ENCODE assay signal across 9 cellular contexts in the genomic region with DNA sequence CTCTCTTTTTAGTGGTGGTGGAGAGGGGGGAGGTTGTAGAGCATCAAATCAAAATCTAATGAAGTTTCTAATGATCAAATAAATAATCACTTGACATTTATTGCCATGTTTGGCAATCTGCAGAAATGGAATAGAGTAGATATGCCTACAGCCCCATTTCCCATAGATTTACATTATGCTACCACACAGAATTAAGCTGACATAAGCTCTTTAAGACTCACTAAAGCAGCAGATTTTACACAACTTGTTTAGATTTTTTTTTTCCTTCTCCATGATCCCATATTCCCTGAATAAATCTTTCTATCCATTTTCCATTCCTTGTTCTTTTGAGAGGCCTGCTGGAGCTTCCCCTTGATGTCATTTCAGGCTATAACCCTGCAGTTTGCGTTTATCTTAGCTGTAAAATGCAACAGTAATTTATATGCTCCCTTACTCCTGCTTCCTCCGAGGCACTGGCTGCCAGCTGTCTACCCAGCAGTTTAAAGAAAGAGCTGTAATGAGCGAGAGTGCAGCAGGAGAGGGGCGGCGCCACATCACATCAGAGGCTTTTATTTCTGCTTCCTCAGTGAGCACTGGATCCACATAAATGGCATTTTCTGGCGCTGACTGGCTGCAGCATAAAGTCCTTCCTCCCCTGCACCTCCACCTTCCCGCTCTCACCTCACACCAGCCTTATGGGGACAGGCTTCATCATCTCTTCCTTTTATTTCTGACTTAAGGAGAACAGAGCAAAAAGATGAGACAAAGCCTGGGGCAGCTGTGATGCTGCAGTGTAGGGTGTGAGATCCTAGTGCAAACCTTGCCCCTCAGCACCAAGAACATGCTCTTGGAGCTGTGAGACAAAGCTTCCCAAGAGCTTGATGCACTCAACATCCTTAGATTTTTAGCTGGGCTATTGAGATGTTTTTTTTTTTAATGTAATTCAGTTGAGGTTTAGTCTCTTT.
DNase-seq lines count a peak whose midpoint lies in the region; ATAC-seq and TF ChIP-seq lines count a peak whose summit lies in the region.
"Had no signal": no experiment of that assay in that cellular context is flagged by ENCODE, and none has a peak within 500 bp of the region (broad histone marks: within the 10 kb centered on the region; RNA-seq: fewer than 3 reads in every experiment).

No MANE protein-coding gene starts in this region.

- POLR2A ChIA-PET in HEK293T (lab: Yijun Ruan, JAX) = interaction anchor here (1.0 to 2.2 kb wide), 4 partner anchors 17 to 163 kb away, joined by 3 to 6 read pairs (median 4); no protein-coding TSS in a partner anchor
- POLR2A ChIA-PET in activated CD8-positive, alpha-beta T cell treated with anti-CD3 and anti-CD28 coated beads for 36 hours (lab: Charles Lee) = no interaction called here

- H3K4me3 ChIP-seq in prostate gland = no peak overlapping the region

- DNase-seq in HEK293T (ENCODE audit: extremely low spot score) = peak; percentile 56
- peak; percentile 91 for DNase-seq in NCI-H82 (lab: John Stamatoyannopoulos, UW)
- DNase-seq in foreskin keratinocyte = peak in 1 of 2 donors; percentile 18
- peak; percentile 77 for DNase-seq in retina
- DNase-seq in activated CD8-positive, alpha-beta T cell treated with anti-CD3 and anti-CD28 coated beads for 36 hours = no peak
- DNase-seq in SKM-1 treated with dmso at 0.1 percent for 144 hours (lab: John Stamatoyannopoulos, UW; ENCODE audit: unreplicated experiment) = no peak
- no peak for DNase-seq in prostate gland (ENCODE audit: low spot score)

- no peak for TF ChIP-seq POLR2A in prostate gland (IDR thresholded peaks at IDR 0.05)

- no peaks in the 10 kb centered on the region for H3K9me3 ChIP-seq in prostate gland

- no peak overlapping the region for H3K4me3 Mint-ChIP-seq in activated CD8-positive, alpha-beta T cell treated with anti-CD3 and anti-CD28 coated beads for 36 hours
- H3K4me3 Mint-ChIP-seq: activated naive CD8-positive, alpha-beta T cell had no signal

- intact Hi-C loops in activated CD8-positive, alpha-beta T cell treated with anti-CD3 and anti-CD28 coated beads for 36 hours (cut with micrococcal nuclease) = no loop called here
- intact Hi-C loops in prostate gland (cut with DNase I) = no loop called here

- no peaks in the 10 kb centered on the region for H3K27me3 Mint-ChIP-seq in activated CD8-positive, alpha-beta T cell treated with anti-CD3 and anti-CD28 coated beads for 36 hours
- H3K27me3 Mint-ChIP-seq: activated naive CD8-positive, alpha-beta T cell had no signal

- H3K36me3 ChIP-seq in prostate gland = no peaks in the 10 kb centered on the region

- H3K4me1 ChIP-seq in foreskin keratinocyte (peaks cover 7% of the 10 kb centered on the region), prostate gland (replicated peaks) (no peaks in the 10 kb centered on the region)

- 27% methylated on average over 7 of the region's 7 CpGs for WGBS in prostate gland

- no peaks in the 10 kb centered on the region for H3K4me1 Mint-ChIP-seq in activated CD8-positive, alpha-beta T cell treated with anti-CD3 and anti-CD28 coated beads for 36 hours (ENCODE audit: low read depth)

- CTCF ChIA-PET in HEK293T (lab: Yijun Ruan, JAX) = interaction anchor here (0.6 to 1.6 kb wide), 5 partner anchors 10 to 816 kb away, joined by 3 to 4 read pairs (median 3); no protein-coding TSS in a partner anchor
- CTCF ChIA-PET in activated CD8-positive, alpha-beta T cell treated with anti-CD3 and anti-CD28 coated beads for 36 hours (lab: Charles Lee) = no interaction called here

- peak; percentile 72 for ATAC-seq in foreskin keratinocyte
- ATAC-seq in activated CD8-positive, alpha-beta T cell treated with anti-CD3 and anti-CD28 coated beads for 36 hours = no peak
- no peak for ATAC-seq in GM18873 (IDR thresholded peaks at IDR 0.05; ENCODE audit: low FRiP score, unreplicated experiment)

- H3K27ac Mint-ChIP-seq in activated CD8-positive, alpha-beta T cell treated with anti-CD3 and anti-CD28 coated beads for 36 hours = no peak overlapping the region
- H3K27ac Mint-ChIP-seq: activated naive CD8-positive, alpha-beta T cell had no signal

- TF ChIP-seq CTCF in foreskin keratinocyte (conservative IDR thresholded peaks at IDR 0.05) (peak; percentile 25), prostate gland (IDR thresholded peaks at IDR 0.05) (no peak)
- no peak for TF ChIP-seq CTCF in activated CD8-positive, alpha-beta T cell treated with anti-CD3 and anti-CD28 coated beads for 36 hours (IDR thresholded peaks at IDR 0.05)

- H3K27me3 ChIP-seq in foreskin keratinocyte (no peaks in the 10 kb centered on the region), prostate gland (replicated peaks; ENCODE audit: insufficient read depth) (no peaks in the 10 kb centered on the region)

- H3K9me3 Mint-ChIP-seq in activated CD8-positive, alpha-beta T cell treated with anti-CD3 and anti-CD28 coated beads for 36 hours = peaks cover 9% of the 10 kb centered on the region

- no peak overlapping the region for H3K27ac ChIP-seq in foreskin keratinocyte
- no peak overlapping the region for H3K27ac ChIP-seq in prostate gland

- H3K36me3 Mint-ChIP-seq in activated CD8-positive, alpha-beta T cell treated with anti-CD3 and anti-CD28 coated beads for 36 hours (ENCODE audit: low read depth) = no peaks in the 10 kb centered on the region
- H3K36me3 Mint-ChIP-seq: activated naive CD8-positive, alpha-beta T cell had no signal

TF ChIP-seq in HEK293T, 16 proteins besides CTCF, POLR2A, EP300 and RAD21:
- TF ChIP-seq TARDBP (IDR thresholded peaks at IDR 0.05) (no peak), SP1 (IDR thresholded peaks at IDR 0.05) (no peak), FOXK2 (IDR thresholded peaks at IDR 0.05) (no peak)
- TF ChIP-seq, protein P1, sequence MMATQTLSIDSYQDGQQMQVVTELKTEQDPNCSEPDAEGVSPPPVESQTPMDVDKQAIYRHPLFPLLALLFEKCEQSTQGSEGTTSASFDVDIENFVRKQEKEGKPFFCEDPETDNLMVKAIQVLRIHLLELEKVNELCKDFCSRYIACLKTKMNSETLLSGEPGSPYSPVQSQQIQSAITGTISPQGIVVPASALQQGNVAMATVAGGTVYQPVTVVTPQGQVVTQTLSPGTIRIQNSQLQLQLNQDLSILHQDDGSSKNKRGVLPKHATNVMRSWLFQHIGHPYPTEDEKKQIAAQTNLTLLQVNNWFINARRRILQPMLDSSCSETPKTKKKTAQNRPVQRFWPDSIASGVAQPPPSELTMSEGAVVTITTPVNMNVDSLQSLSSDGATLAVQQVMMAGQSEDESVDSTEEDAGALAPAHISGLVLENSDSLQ (IDR thresholded peaks at IDR 0.05) = peak; percentile 72

Comparison
In these comparisons a context has a peak if more than half of its experiments do, and no peak if none do; other contexts are left out.
1. DNase-seq: peak in HEK293T (single experiment), NCI-H82 (single experiment) and retina (single experiment); none in activated CD8-positive, alpha-beta T cell treated with anti-CD3 and anti-CD28 coated beads for 36 hours (single experiment), SKM-1 treated with dmso at 0.1 percent for 144 hours (single experiment) and prostate gland (single experiment).